In genomic region chr4:4640692-4641091, GRCh38 we compare ENCODE assay signal across 28 cellular contexts.
A peak's percentile ranks its signal among the peaks of the same experiment; 100 is the strongest.
DNase-seq lines count a peak whose midpoint lies in the region; ATAC-seq and FAIRE-seq lines count a peak whose summit lies in the region.
"Had no signal": no experiment of that assay in that cellular context is flagged by ENCODE, and none has a peak within 500 bp of the region (broad histone marks: within the 10 kb centered on the region; RNA-seq: fewer than 3 reads in every experiment).

No MANE protein-coding gene starts in this region.

- H3K36me3 ChIP-seq in ectodermal cell (ENCODE audit: control insufficient read depth, insufficient read depth, low read length) (no peaks in the 10 kb centered on the region), mesendoderm (ENCODE audit: control insufficient read depth, insufficient read depth, low read length) (no peaks in the 10 kb centered on the region)
- H3K36me3 ChIP-seq: ascending aorta; BLaER1 treated with 17β-estradiol and CSF1 and Interleukin-3, amounts not matched to agents 10 nM and 100 nM; prostate gland; suprapubic skin had no signal

- H3K4me3 ChIP-seq in ectodermal cell (ENCODE audit: insufficient read depth, low read depth, low read length), result no peak overlapping the region
- H3K4me3 ChIP-seq in mesendoderm (ENCODE audit: low read length), result no peak overlapping the region
- H3K4me3 ChIP-seq: ascending aorta; BLaER1 treated with 17β-estradiol and CSF1 and Interleukin-3, amounts not matched to agents 10 nM and 100 nM; prostate gland; skin epidermis; suprapubic skin had no signal

- no peaks in the 10 kb centered on the region for H3K79me1 ChIP-seq in mesendoderm (ENCODE audit: low read length)

- 16 to 22% methylated on average over 10 of the region's 10 CpGs for WGBS in ectodermal cell, 2 experiments
- no CpG with 5 or more reads among the region's 10 CpGs for WGBS in mesendoderm (ENCODE audit: extremely low coverage, insufficient coverage, low lambda C conversion rate)

- H3K79me2 ChIP-seq in mesendoderm (ENCODE audit: control insufficient read depth, insufficient read depth, low read length), result no peaks in the 10 kb centered on the region

- FAIRE-seq in frontal cortex (lab: Jason Lieb, UNC), result no peak
- FAIRE-seq: H54, urothelium cell line had no signal

- DNase-seq in AG08395 (ENCODE audit: low spot score) (peak; percentile 35), HK-2 (ENCODE audit: unreplicated experiment) (peak; percentile 51), mesendoderm (peak; percentile 91), NCI-H82 treated with DMSO at 0.1 percent for 48 hours (lab: John Stamatoyannopoulos, UW; ENCODE audit: unreplicated experiment) (no peak), frontal cortex (ENCODE audit: low spot score in 2 of 2) (no peak)
- DNase-seq: activated CD4-positive, alpha-beta T cell treated with anti-CD3 and anti-CD28 coated beads for 4 hours; activated naive CD4-positive, alpha-beta T cell treated with anti-CD3 and anti-CD28 coated beads, Interleukin-2, amount 50 U/mL, for 16 hours; Calu3; effector CD8-positive, alpha-beta T cell; EL; left cardiac atrium; MV-4-11; NCI-H187 treated with DMSO at 0.1 percent for 48 hours; NCI-H226; NCI-H774; stimulated activated CD4-positive, alpha-beta T cell treated with anti-CD3 and anti-CD28 coated beads, Interleukin-2, amount 100 ng/mL, for 24 hours had no signal

- no peak overlapping the region for H3K4ac ChIP-seq in mesendoderm (ENCODE audit: low read depth, low read length)

- H2AK5ac ChIP-seq in mesendoderm (ENCODE audit: low read length), result no peak overlapping the region

- no peaks in the 10 kb centered on the region for H3K9me3 ChIP-seq in ectodermal cell (ENCODE audit: control insufficient read depth, low read length)
- H3K9me3 ChIP-seq: ascending aorta; BLaER1 treated with 17β-estradiol and CSF1 and Interleukin-3, amounts not matched to agents 10 nM and 100 nM; prostate gland; suprapubic skin had no signal

- no peak for ATAC-seq in GM21423 (IDR thresholded peaks at IDR 0.05; ENCODE audit: unreplicated experiment)
- ATAC-seq in activated CD4-positive, CD25-positive, alpha-beta regulatory T cell treated with anti-CD3 and anti-CD28 coated beads, Interleukin-2, amount 50 U/mL, for 24 hours, result no peak
- ATAC-seq: esophagus mucosa; left cardiac atrium; stimulated activated effector memory CD8-positive, alpha-beta T cell treated with anti-CD3 and anti-CD28 coated beads, Interleukin-12 subunit alpha, Interleukin-12 subunit beta, amount 100 ng/mL, for 72 hours had no signal

- no peak overlapping the region for H2BK15ac ChIP-seq in mesendoderm (replicated peaks; ENCODE audit: low read depth)

- no peak overlapping the region for H2BK5ac ChIP-seq in mesendoderm (ENCODE audit: low read length)

- no peak overlapping the region for H2BK120ac ChIP-seq in mesendoderm (ENCODE audit: low read depth, low read length)

- H3K4me2 ChIP-seq in mesendoderm (ENCODE audit: low read length), result peak overlapping the region; percentile 23
- H3K4me2 ChIP-seq: BLaER1 treated with 17β-estradiol and CSF1 and Interleukin-3, amounts not matched to agents 10 nM and 100 nM had no signal

- H3K4me1 ChIP-seq in ectodermal cell (ENCODE audit: control insufficient read depth, insufficient read depth, low read length) (peaks cover 21% of the 10 kb centered on the region), mesendoderm (ENCODE audit: control insufficient read depth, low read depth, low read length) (peaks cover 8% of the 10 kb centered on the region)
- H3K4me1 ChIP-seq: ascending aorta, prostate gland had no signal

- H3K27ac ChIP-seq in ectodermal cell (ENCODE audit: insufficient read depth, low read depth, low read length, poor library complexity, severe bottlenecking), result peak overlapping the region; percentile 39
- no peak overlapping the region for H3K27ac ChIP-seq in mesendoderm (ENCODE audit: low read depth, low read length)
- H3K27ac ChIP-seq: ascending aorta; BLaER1 treated with 17β-estradiol and CSF1 and Interleukin-3, amounts not matched to agents 10 nM and 100 nM; prostate gland; skin epidermis; suprapubic skin had no signal

- peak overlapping the region; percentile 85 for H3K18ac ChIP-seq in mesendoderm (ENCODE audit: low read length)

- no peak overlapping the region for H3K23ac ChIP-seq in mesendoderm (ENCODE audit: low read length)

- H4K5ac ChIP-seq in mesendoderm (ENCODE audit: low read length), result no peak overlapping the region

- H3K27me3 ChIP-seq in ectodermal cell (ENCODE audit: control insufficient read depth, insufficient read depth, low read length, poor library complexity, severe bottlenecking) (no peaks in the 10 kb centered on the region), mesendoderm (ENCODE audit: insufficient read depth, low read length, poor library complexity) (no peaks in the 10 kb centered on the region)
- H3K27me3 ChIP-seq: ascending aorta; BLaER1 treated with 17β-estradiol and CSF1 and Interleukin-3, amounts not matched to agents 10 nM and 100 nM; suprapubic skin had no signal

- peak overlapping the region; percentile 40 for H4K8ac ChIP-seq in mesendoderm (ENCODE audit: low read depth, low read length)

- peak overlapping the region; percentile 17 for H3K56ac ChIP-seq in mesendoderm (ENCODE audit: low read length)

- no peak overlapping the region for H3K9ac ChIP-seq in mesendoderm (ENCODE audit: low read length)
- H3K9ac ChIP-seq: BLaER1 treated with 17β-estradiol and CSF1 and Interleukin-3, amounts not matched to agents 10 nM and 100 nM had no signal

Comparison
In these comparisons a context has a peak if more than half of its experiments do, and no peak if none do; other contexts are left out.
1. DNase-seq: peak in AG08395 (single experiment), HK-2 (single experiment) and mesendoderm (single experiment); none in NCI-H82 treated with DMSO at 0.1 percent for 48 hours (single experiment) and frontal cortex (0 of 2).